Comparison of ENCODE assay signal across 9 cellular contexts in genomic region chr3:185933374-185933950, GRCh38. TPM values are rescaled to one million over a fixed set of nuclear protein-coding genes. Genes with fewer than 3 reads are reported as not detected.
A peak's percentile ranks its signal among the peaks of the same experiment; 100 is the strongest.
DNase-seq lines count a peak whose midpoint lies in the region; ATAC-seq and TF ChIP-seq lines count a peak whose summit lies in the region.
"Had no signal": no experiment of that assay in that cellular context is flagged by ENCODE, and none has a peak within 500 bp of the region (broad histone marks: within the 10 kb centered on the region; RNA-seq: fewer than 3 reads in every experiment).

No MANE protein-coding gene starts in this region.

- intact Hi-C loops in CD8-positive, alpha-beta T cell (cut with DNase I, micrococcal nuclease), result loop anchor here (10.0 kb wide), 4 partner anchors 439 to 1201 kb away; partner anchors contain the start of genes RPL39L (in 1 of the 2) and TMEM41A (in 1 of the 2)

- H3K4me2 ChIP-seq in MM.1S (ENCODE audit: low read depth, low read length) (peak overlapping the region; percentile 83), neural progenitor cell (peak overlapping the region; percentile 89)

- H3K9me3 Mint-ChIP-seq in CD8-positive, alpha-beta T cell, result no peaks in the 10 kb centered on the region
- peaks cover 9% of the 10 kb centered on the region for H3K9me3 Mint-ChIP-seq in neural progenitor cell

- H3K27me3 Mint-ChIP-seq in CD8-positive, alpha-beta T cell (ENCODE audit: low read depth), result no peaks in the 10 kb centered on the region
- H3K27me3 Mint-ChIP-seq in neural progenitor cell (ENCODE audit: insufficient read depth, low read depth), result peaks cover 4% of the 10 kb centered on the region

- H4K20me1 ChIP-seq in MM.1S (ENCODE audit: insufficient read depth, low read length) (peaks cover 80% of the 10 kb centered on the region), neural progenitor cell (ENCODE audit: low read depth) (peaks cover 90% of the 10 kb centered on the region)

- no peak for TF ChIP-seq CTCF in CD8-positive, alpha-beta T cell (IDR thresholded peaks at IDR 0.05)
- TF ChIP-seq CTCF in MM.1S (IDR thresholded peaks at IDR 0.05; ENCODE audit: low read length) (no peak), neural progenitor cell (IDR thresholded peaks at IDR 0.05) (no peak)

- H3K79me2 ChIP-seq in MM.1S (ENCODE audit: low read length) (peaks cover 93% of the 10 kb centered on the region), neural progenitor cell (ENCODE audit: low read depth) (peaks cover 100% of the 10 kb centered on the region)

- POLR2A ChIA-PET in CD8-positive, alpha-beta T cell (lab: Charles Lee), result no interaction called here

- H3K36me3 ChIP-seq in CD8-positive, alpha-beta T cell (ENCODE audit: insufficient read depth, low read length), result peaks cover 5% of the 10 kb centered on the region
- H3K36me3 ChIP-seq in MM.1S (replicated peaks; ENCODE audit: insufficient read depth, low read length) (peaks cover 27% of the 10 kb centered on the region; the same call in 1 of the 2 replicates), neural progenitor cell (no peaks in the 10 kb centered on the region)
- H3K36me3 ChIP-seq in effector memory CD4-positive, alpha-beta T cell (ENCODE audit: control insufficient read depth, insufficient read depth, low read length), result peaks cover 11% of the 10 kb centered on the region

- no peak for DNase-seq in CD8-positive, alpha-beta T cell
- no peak for DNase-seq in MM.1S
- no peak for DNase-seq in effector memory CD4-positive, alpha-beta T cell
- DNase-seq in neural progenitor cell (ENCODE audit: low spot score), result no peak
- DNase-seq in SHP77 treated with DMSO at 0.1 percent for 48 hours (lab: John Stamatoyannopoulos, UW), result no peak
- DNase-seq in NCI-H2171 (lab: John Stamatoyannopoulos, UW), result no peak
- DNase-seq in DMS53 (lab: John Stamatoyannopoulos, UW), result no peak
- DNase-seq: effector CD4-positive, alpha-beta T cell had no signal

- peaks cover 79% of the 10 kb centered on the region for H3K4me1 Mint-ChIP-seq in CD8-positive, alpha-beta T cell (ENCODE audit: low read depth)
- H3K4me1 Mint-ChIP-seq in neural progenitor cell, result peaks cover 67% of the 10 kb centered on the region

- H3K4me3 ChIP-seq in CD8-positive, alpha-beta T cell (ENCODE audit: low read depth, low read length), result peak overlapping the region; percentile 93
- H3K4me3 ChIP-seq in MM.1S (ENCODE audit: low read length), result peak overlapping the region; percentile 83
- H3K4me3 ChIP-seq in effector memory CD4-positive, alpha-beta T cell (ENCODE audit: insufficient read depth, low read depth, low read length, poor library complexity, severe bottlenecking), result peak overlapping the region; percentile 94
- H3K4me3 ChIP-seq in neural progenitor cell, result peak overlapping the region; percentile 89

- no peak for ATAC-seq in CD8-positive, alpha-beta T cell
- no peak for ATAC-seq in GM18861 (IDR thresholded peaks at IDR 0.05; ENCODE audit: unreplicated experiment)

- peaks cover 52% of the 10 kb centered on the region for H3K4me1 ChIP-seq in CD8-positive, alpha-beta T cell (ENCODE audit: insufficient read depth, low read length)
- H3K4me1 ChIP-seq in MM.1S (ENCODE audit: low read length) (peaks cover 58% of the 10 kb centered on the region), neural progenitor cell (peaks cover 54% of the 10 kb centered on the region)
- peaks cover 34% of the 10 kb centered on the region for H3K4me1 ChIP-seq in effector memory CD4-positive, alpha-beta T cell (ENCODE audit: control insufficient read depth, insufficient read depth, low read length, poor library complexity, severe bottlenecking)

- H2AFZ ChIP-seq in MM.1S (ENCODE audit: low read length) (no peak overlapping the region), neural progenitor cell (replicated peaks) (no peak overlapping the region)

- no peaks in the 10 kb centered on the region for H3K27me3 ChIP-seq in CD8-positive, alpha-beta T cell (ENCODE audit: insufficient read depth, low read length)
- H3K27me3 ChIP-seq in MM.1S (replicated peaks; ENCODE audit: insufficient read depth, low read length) (no peaks in the 10 kb centered on the region), neural progenitor cell (no peaks in the 10 kb centered on the region)
- no peaks in the 10 kb centered on the region for H3K27me3 ChIP-seq in effector memory CD4-positive, alpha-beta T cell (replicated peaks; ENCODE audit: control insufficient read depth, insufficient read depth, low read length, poor library complexity, severe bottlenecking)

- CTCF ChIA-PET in CD8-positive, alpha-beta T cell (lab: Charles Lee), result interaction anchor here (3.9 kb wide), 1 partner anchor 10 kb away, joined by 25 read pairs; no protein-coding TSS in a partner anchor

- H3K27ac Mint-ChIP-seq in CD8-positive, alpha-beta T cell, result peak overlapping the region; percentile 27
- no peak overlapping the region for H3K27ac Mint-ChIP-seq in neural progenitor cell

- peak overlapping the region; percentile 96; the same call in 1 of the 2 replicates for H3K9ac ChIP-seq in MM.1S (ENCODE audit: low read length)
- H3K9ac ChIP-seq in neural progenitor cell, result peak overlapping the region; percentile 29

- no peaks in the 10 kb centered on the region for H3K9me3 ChIP-seq in CD8-positive, alpha-beta T cell (ENCODE audit: low read length)
- H3K9me3 ChIP-seq in MM.1S (replicated peaks; ENCODE audit: insufficient read depth, low read length) (no peaks in the 10 kb centered on the region), neural progenitor cell (ENCODE audit: low read depth) (no peaks in the 10 kb centered on the region)
- no peaks in the 10 kb centered on the region for H3K9me3 ChIP-seq in effector memory CD4-positive, alpha-beta T cell (ENCODE audit: control insufficient read depth, low read length)

- H3K36me3 Mint-ChIP-seq in CD8-positive, alpha-beta T cell, result peaks cover 75% of the 10 kb centered on the region
- H3K36me3 Mint-ChIP-seq in neural progenitor cell, result peaks cover 35% of the 10 kb centered on the region

- peak overlapping the region; percentile 100 for H3K4me3 Mint-ChIP-seq in CD8-positive, alpha-beta T cell
- peak overlapping the region; percentile 100 for H3K4me3 Mint-ChIP-seq in neural progenitor cell

- H3F3A ChIP-seq in MM.1S (ENCODE audit: insufficient read depth, low read length), result peaks cover 65% of the 10 kb centered on the region
- H3F3A ChIP-seq in neural progenitor cell (ENCODE audit: low read depth), result peaks cover 23% of the 10 kb centered on the region

- H3K9me2 ChIP-seq in MM.1S (replicated peaks; ENCODE audit: insufficient read depth, low read length), result no peaks in the 10 kb centered on the region

- H3K27ac ChIP-seq in CD8-positive, alpha-beta T cell (ENCODE audit: low read depth, low read length), result no peak overlapping the region
- H3K27ac ChIP-seq in MM.1S (ENCODE audit: low read length) (no peak overlapping the region), neural progenitor cell (no peak overlapping the region)
- H3K27ac ChIP-seq in effector memory CD4-positive, alpha-beta T cell (ENCODE audit: insufficient read depth, low read length, poor library complexity, severe bottlenecking), result peak overlapping the region; percentile 21

RNA-seq across cellular contexts. Expression of gene TRA2B, which starts 4.4 kb away (rescaled TPM):
- total RNA-seq in CD8-positive, alpha-beta T cell, result 100 to 1,000 TPM; 455 to 472 TPM
- total RNA-seq in neural progenitor cell (ENCODE audit: low replicate concordance), result 310 and 431 TPM in 2 replicates
